Comparison of ENCODE assay signal across 26 cellular contexts in the genomic region with DNA sequence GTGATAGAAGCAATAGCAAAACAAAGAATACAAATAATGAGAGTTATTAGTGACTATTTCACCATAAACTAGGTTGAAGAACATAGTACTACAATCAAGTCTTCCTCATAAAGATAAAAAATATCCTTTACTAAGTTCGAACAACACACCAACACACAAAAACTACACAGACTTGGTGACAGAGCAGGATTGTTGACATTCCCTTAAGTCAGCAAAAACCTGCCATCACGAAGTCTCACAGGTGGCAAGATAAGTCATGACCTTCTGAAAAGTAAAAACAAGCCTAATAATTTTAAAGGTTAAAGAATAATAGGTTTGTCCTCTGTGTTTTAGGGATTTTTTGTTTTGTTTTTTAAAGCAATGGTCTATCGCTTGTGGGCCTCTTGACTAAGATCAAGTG.
"Had no signal": no experiment of that assay in that cellular context is flagged by ENCODE, and none has a peak within 500 bp of the region (broad histone marks: within the 10 kb centered on the region; RNA-seq: fewer than 3 reads in every experiment).

No MANE protein-coding gene starts in this region.

- H3K27ac ChIP-seq: left ventricle myocardium inferior, ovary, prostate gland, sigmoid colon, suprapubic skin, thoracic aorta, tibial artery, upper lobe of right lung had no signal

- H3K9me3 Mint-ChIP-seq: stimulated activated effector memory CD8-positive, alpha-beta T cell treated with anti-CD3 and anti-CD28 coated beads, Interleukin-12 subunit alpha, Interleukin-12 subunit beta, amount 100 ng/mL, for 72 hours had no signal

- ATAC-seq: natural killer cell; right cardiac atrium; stimulated activated effector memory CD8-positive, alpha-beta T cell treated with anti-CD3 and anti-CD28 coated beads, Interleukin-12 subunit alpha, Interleukin-12 subunit beta, amount 100 ng/mL, for 72 hours; upper lobe of right lung had no signal

- H3K36me3 Mint-ChIP-seq: immature natural killer cell; mesothelial cell of epicardium; naive B cell; natural killer cell; stimulated activated effector memory CD8-positive, alpha-beta T cell treated with anti-CD3 and anti-CD28 coated beads, Interleukin-12 subunit alpha, Interleukin-12 subunit beta, amount 100 ng/mL, for 72 hours had no signal

- FAIRE-seq: islet of Langerhans, kidney, small intestine, urothelium cell line had no signal

- H3K9me3 ChIP-seq: ovary, prostate gland, sigmoid colon, spleen, suprapubic skin, thoracic aorta, tibial artery, upper lobe of right lung had no signal

- H3K4me3 Mint-ChIP-seq: immature natural killer cell; mesothelial cell of epicardium; naive B cell; natural killer cell; stimulated activated effector memory CD8-positive, alpha-beta T cell treated with anti-CD3 and anti-CD28 coated beads, Interleukin-12 subunit alpha, Interleukin-12 subunit beta, amount 100 ng/mL, for 72 hours; stimulated activated naive CD8-positive, alpha-beta T cell treated with anti-CD3 and anti-CD28 coated beads, Interleukin-15, Interleukin-2, amounts not matched to agents 100 ng/mL and 50 ng/mL, for 24 hours had no signal

- H3K4me3 ChIP-seq: left ventricle myocardium inferior, lung, ovary, prostate gland, sigmoid colon, spleen, suprapubic skin, thoracic aorta, tibial artery, upper lobe of right lung had no signal

- H3K27me3 ChIP-seq: ovary, sigmoid colon, spleen, suprapubic skin, tibial artery, upper lobe of right lung had no signal

- H3K4me1 Mint-ChIP-seq: immature natural killer cell; naive B cell; natural killer cell; stimulated activated effector memory CD8-positive, alpha-beta T cell treated with anti-CD3 and anti-CD28 coated beads, Interleukin-12 subunit alpha, Interleukin-12 subunit beta, amount 100 ng/mL, for 72 hours had no signal

- H3K4me1 ChIP-seq: left ventricle myocardium inferior, prostate gland, sigmoid colon, spleen, suprapubic skin, tibial artery, upper lobe of right lung had no signal

- DNase-seq: hypothalamus; immature natural killer cell; kidney; left ventricle myocardium inferior; mesendoderm; naive B cell; natural killer cell; ovary; retina; right cardiac atrium; sigmoid colon; small intestine; spleen; stimulated activated CD4-positive, alpha-beta T cell treated with anti-CD3 and anti-CD28 coated beads, Interleukin-4, amount 100 ng/mL, for 24 hours; tibial artery; trophoblast cell; upper lobe of right lung had no signal

- H3K27ac Mint-ChIP-seq: immature natural killer cell; mesothelial cell of epicardium; natural killer cell; stimulated activated effector memory CD8-positive, alpha-beta T cell treated with anti-CD3 and anti-CD28 coated beads, Interleukin-12 subunit alpha, Interleukin-12 subunit beta, amount 100 ng/mL, for 72 hours; stimulated activated naive CD8-positive, alpha-beta T cell treated with anti-CD3 and anti-CD28 coated beads, Interleukin-15, Interleukin-2, amounts not matched to agents 100 ng/mL and 50 ng/mL, for 24 hours had no signal

- H3K36me3 ChIP-seq: left ventricle myocardium inferior, ovary, prostate gland, sigmoid colon, spleen, suprapubic skin, thoracic aorta, tibial artery, upper lobe of right lung had no signal
